ENCODE assay signal across 16 cellular contexts in genomic region chrX:11188664-11189063, GRCh38.
DNase-seq lines count a peak whose midpoint lies in the region; ATAC-seq and TF ChIP-seq lines count a peak whose summit lies in the region.
"Had no signal": no experiment of that assay in that cellular context is flagged by ENCODE, and none has a peak within 500 bp of the region (broad histone marks: within the 10 kb centered on the region; RNA-seq: fewer than 3 reads in every experiment).

No MANE protein-coding gene starts in this region.

- H3K27ac ChIP-seq in thyroid gland (no peak overlapping the region), osteoblast (ENCODE audit: low read depth, low read length) (no peak overlapping the region)
- H3K27ac ChIP-seq: BLaER1, psoas muscle, upper lobe of left lung had no signal

- no peaks in the 10 kb centered on the region for H3K79me2 ChIP-seq in osteoblast (ENCODE audit: insufficient read depth, low read length)

- 90 to 92% methylated on average over 6 to 7 of the region's 7 CpGs for WGBS in thyroid gland, 2 donors

- TF ChIP-seq POLR2A in thyroid gland (IDR thresholded peaks at IDR 0.05): no peak

- H3K36me3 Mint-ChIP-seq in natural killer cell treated with Interleukin-12 subunit alpha and Interleukin-12 subunit beta and Interleukin-15 and Interleukin-18, amount 100 ng/mL, for 72 hours: no peaks in the 10 kb centered on the region

- H3K9me3 ChIP-seq in thyroid gland (no peaks in the 10 kb centered on the region), osteoblast (ENCODE audit: low read depth, low read length) (no peaks in the 10 kb centered on the region)
- H3K9me3 ChIP-seq: BLaER1, psoas muscle, upper lobe of left lung had no signal

- no peak overlapping the region for H3K4me3 ChIP-seq in fibroblast of villous mesenchyme (ENCODE audit: low read depth, low read length)
- H3K4me3 ChIP-seq in thyroid gland (replicated peaks in 1 of 3): no peak overlapping the region
- no peak overlapping the region for H3K4me3 ChIP-seq in osteoblast (ENCODE audit: insufficient read depth, low read length)
- H3K4me3 ChIP-seq: BLaER1, psoas muscle, upper lobe of left lung had no signal

- DNase-seq in AG20443 (ENCODE audit: low spot score) (peak; percentile 9), HCEC 1CT (peak; percentile 50), fibroblast of villous mesenchyme (ENCODE audit: low read depth) (peak; percentile 42), thyroid gland (no peak), osteoblast (ENCODE audit: insufficient read length, low spot score, missing footprints) (no peak), NCI-H1694 treated with DMSO at 0.1 percent for 48 hours (lab: John Stamatoyannopoulos, UW) (no peak)
- no peak for DNase-seq in natural killer cell treated with Interleukin-12 subunit alpha and Interleukin-12 subunit beta and Interleukin-15 and Interleukin-18, amount 100 ng/mL, for 72 hours (ENCODE audit: low spot score)
- DNase-seq: activated gamma-delta T cell; DND-41; effector memory CD8-positive, alpha-beta T cell; GOT3; NCI-H82; psoas muscle; upper lobe of left lung had no signal

- intact Hi-C loops in thyroid gland (cut with DNase I): no loop called here

- H3K27ac Mint-ChIP-seq in natural killer cell treated with Interleukin-12 subunit alpha and Interleukin-12 subunit beta and Interleukin-15 and Interleukin-18, amount 100 ng/mL, for 72 hours: no peak overlapping the region
- H3K27ac Mint-ChIP-seq: effector memory CD8-positive, alpha-beta T cell had no signal

- H3K4me1 ChIP-seq in thyroid gland (no peaks in the 10 kb centered on the region), osteoblast (ENCODE audit: insufficient read depth, low read length) (peaks cover 7% of the 10 kb centered on the region)
- H3K4me1 ChIP-seq: BLaER1, psoas muscle, upper lobe of left lung had no signal

- no peaks in the 10 kb centered on the region for H3K9me3 Mint-ChIP-seq in natural killer cell treated with Interleukin-12 subunit alpha and Interleukin-12 subunit beta and Interleukin-15 and Interleukin-18, amount 100 ng/mL, for 72 hours
- H3K9me3 Mint-ChIP-seq: effector memory CD8-positive, alpha-beta T cell had no signal

- H2AFZ ChIP-seq in osteoblast (ENCODE audit: low read length): no peak overlapping the region

- TF ChIP-seq CTCF in fibroblast of villous mesenchyme (IDR thresholded peaks at IDR 0.05; ENCODE audit: insufficient read depth, low read depth, low read length): no peak
- no peak for TF ChIP-seq CTCF in thyroid gland (IDR thresholded peaks at IDR 0.05)
- no peak for TF ChIP-seq CTCF in osteoblast (IDR thresholded peaks at IDR 0.05; ENCODE audit: extremely low read depth, low read depth, low read length)

- H3K4me2 ChIP-seq in osteoblast (ENCODE audit: insufficient read depth, low read length): no peak overlapping the region
- H3K4me2 ChIP-seq: BLaER1 had no signal

- H3K4me1 Mint-ChIP-seq in natural killer cell treated with Interleukin-12 subunit alpha and Interleukin-12 subunit beta and Interleukin-15 and Interleukin-18, amount 100 ng/mL, for 72 hours (ENCODE audit: low read depth in 2 of 2): no peaks in the 10 kb centered on the region

- no peaks in the 10 kb centered on the region for H4K20me1 ChIP-seq in osteoblast (ENCODE audit: insufficient read depth, low read length)
- H4K20me1 ChIP-seq: BLaER1 had no signal

- H3K27me3 ChIP-seq in thyroid gland (no peaks in the 10 kb centered on the region), osteoblast (ENCODE audit: insufficient read depth, low read length) (no peaks in the 10 kb centered on the region)
- H3K27me3 ChIP-seq: upper lobe of left lung had no signal

- H3K4me3 Mint-ChIP-seq in natural killer cell treated with Interleukin-12 subunit alpha and Interleukin-12 subunit beta and Interleukin-15 and Interleukin-18, amount 100 ng/mL, for 72 hours: no peak overlapping the region
- H3K4me3 Mint-ChIP-seq: effector memory CD8-positive, alpha-beta T cell had no signal

- no peaks in the 10 kb centered on the region for H3K27me3 Mint-ChIP-seq in natural killer cell treated with Interleukin-12 subunit alpha and Interleukin-12 subunit beta and Interleukin-15 and Interleukin-18, amount 100 ng/mL, for 72 hours

- peak; percentile 76 for ATAC-seq in SK-N-SH treated with all-trans-retinoic acid at 6 μM for 48 hours
- no peak for ATAC-seq in natural killer cell treated with Interleukin-12 subunit alpha and Interleukin-12 subunit beta and Interleukin-15 and Interleukin-18, amount 100 ng/mL, for 72 hours
- ATAC-seq: effector memory CD8-positive, alpha-beta T cell; psoas muscle had no signal

- H3K36me3 ChIP-seq in thyroid gland (no peaks in the 10 kb centered on the region), osteoblast (ENCODE audit: insufficient read depth, low read length) (no peaks in the 10 kb centered on the region)
- H3K36me3 ChIP-seq: BLaER1 had no signal

TF ChIP-seq in SK-N-SH treated with all-trans-retinoic acid at 6 μM for 48 hours, 23 proteins besides CTCF, POLR2A, EP300 and RAD21:
- TF ChIP-seq ESRRG (CRISPR knock-in tag; IDR thresholded peaks at IDR 0.05): no peak
- no peak for TF ChIP-seq ARNTL (CRISPR knock-in tag; IDR thresholded peaks at IDR 0.05; ENCODE audit: borderline replicate concordance, low read depth)
- no peak for TF ChIP-seq ZNF565 (CRISPR knock-in tag; conservative IDR thresholded peaks at IDR 0.05; ENCODE audit: low read depth)
- no peak for TF ChIP-seq ISL1 (CRISPR knock-in tag; IDR thresholded peaks at IDR 0.05)

Comparison
In these comparisons a context has a peak if more than half of its experiments do, and no peak if none do; other contexts are left out.
1. DNase-seq: peak in AG20443 (single experiment), HCEC 1CT (single experiment) and fibroblast of villous mesenchyme (single experiment); none in thyroid gland (0 of 2), osteoblast (single experiment), NCI-H1694 treated with DMSO at 0.1 percent for 48 hours (single experiment) and natural killer cell treated with Interleukin-12 subunit alpha and Interleukin-12 subunit beta and Interleukin-15 and Interleukin-18, amount 100 ng/mL, for 72 hours (single experiment).